ENCODE assay signal across 14 cellular contexts in genomic region chr10:82737556-82737955, GRCh38.
"Had no signal": no experiment of that assay in that cellular context is flagged by ENCODE, and none has a peak within 500 bp of the region (broad histone marks: within the 10 kb centered on the region; RNA-seq: fewer than 3 reads in every experiment).

No MANE protein-coding gene starts in this region.

- H3K4me1 ChIP-seq: psoas muscle, transverse colon had no signal

- H3K27ac ChIP-seq: psoas muscle, sigmoid colon, transverse colon, VCaP had no signal

- DNase-seq: activated CD4-positive, alpha-beta T cell treated with anti-CD3 and anti-CD28 coated beads for 48 hours; activated naive CD4-positive, alpha-beta T cell treated with anti-CD3 and anti-CD28 coated beads for 36 hours; cortex of kidney; effector memory CD4-positive, alpha-beta T cell; left colon; mucosa of descending colon; naive thymus-derived CD8-positive, alpha-beta T cell; psoas muscle; sigmoid colon; stimulated activated CD4-positive, alpha-beta T cell treated with anti-CD3 and anti-CD28 coated beads, Interleukin-2, amount 100 ng/mL, for 24 hours; stimulated activated naive B cell treated with anti-CD40 and anti-IgM and Interleukin-4, amounts not matched to agents 10 μg/mL and 1 μg/mL and 100 μg/mL, for 72 hours; T-helper 9 cell; transverse colon had no signal

- H3K9me3 ChIP-seq: mucosa of descending colon, psoas muscle, sigmoid colon, transverse colon had no signal

- H3K4me3 ChIP-seq: mucosa of descending colon, psoas muscle, sigmoid colon, transverse colon had no signal

- H3K27me3 ChIP-seq: sigmoid colon, transverse colon had no signal

- ATAC-seq: left colon; mucosa of descending colon; naive thymus-derived CD8-positive, alpha-beta T cell; psoas muscle; stimulated activated naive B cell treated with anti-CD40 and anti-IgM and Interleukin-4, amounts not matched to agents 10 μg/mL and 1 μg/mL and 100 μg/mL, for 72 hours had no signal

- H3K36me3 ChIP-seq: sigmoid colon, transverse colon had no signal
